ENCODE assay signal across 1 cellular context in the genomic region with DNA sequence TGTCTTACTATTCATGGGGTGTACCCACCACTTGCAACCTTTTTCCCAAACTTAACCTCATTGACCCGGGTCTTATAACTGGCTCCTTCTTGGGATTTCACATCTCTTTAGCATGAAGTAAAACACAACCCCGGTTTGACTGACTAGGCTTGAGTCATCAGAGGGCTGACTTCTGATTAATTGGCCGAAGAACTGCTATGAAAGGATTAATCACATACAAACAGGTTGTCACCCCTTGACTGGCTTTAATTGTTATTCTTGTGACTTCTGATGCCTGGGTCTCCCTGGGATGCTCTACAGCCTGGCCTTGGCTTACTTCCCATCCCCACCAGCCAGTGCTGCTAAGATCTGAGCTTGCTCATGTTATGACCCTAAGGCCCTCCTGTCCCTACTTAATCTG.
TF ChIP-seq lines count a peak whose summit lies in the region.

No MANE protein-coding gene starts in this region.

TF ChIP-seq in IMR-90, 13 proteins besides CTCF, POLR2A, EP300 and RAD21:
- TF ChIP-seq NFE2L2 (IDR thresholded peaks at IDR 0.05; ENCODE audit: low read depth, low read length) (no peak), BHLHE40 (IDR thresholded peaks at IDR 0.05; ENCODE audit: low read depth, low read length) (no peak), SMC3 (IDR thresholded peaks at IDR 0.05; ENCODE audit: low read depth, low read length) (no peak), RCOR1 (IDR thresholded peaks at IDR 0.05; ENCODE audit: insufficient replicate concordance, low read length) (no peak), FOS (IDR thresholded peaks at IDR 0.05; ENCODE audit: low read depth, low read length) (no peak), CEBPB (IDR thresholded peaks at IDR 0.05; ENCODE audit: low read depth, low read length) (no peak), CHD1 (IDR thresholded peaks at IDR 0.05; ENCODE audit: low read depth, low read length) (no peak), MAZ (IDR thresholded peaks at IDR 0.05; ENCODE audit: borderline replicate concordance, low read depth, low read length) (no peak), RFX5 (IDR thresholded peaks at IDR 0.05; ENCODE audit: low read depth, low read length) (no peak), MAFK (IDR thresholded peaks at IDR 0.05; ENCODE audit: low read depth, low read length) (no peak), MXI1 (IDR thresholded peaks at IDR 0.05; ENCODE audit: borderline replicate concordance, low read depth, low read length) (no peak)
- TF ChIP-seq, protein P1, sequence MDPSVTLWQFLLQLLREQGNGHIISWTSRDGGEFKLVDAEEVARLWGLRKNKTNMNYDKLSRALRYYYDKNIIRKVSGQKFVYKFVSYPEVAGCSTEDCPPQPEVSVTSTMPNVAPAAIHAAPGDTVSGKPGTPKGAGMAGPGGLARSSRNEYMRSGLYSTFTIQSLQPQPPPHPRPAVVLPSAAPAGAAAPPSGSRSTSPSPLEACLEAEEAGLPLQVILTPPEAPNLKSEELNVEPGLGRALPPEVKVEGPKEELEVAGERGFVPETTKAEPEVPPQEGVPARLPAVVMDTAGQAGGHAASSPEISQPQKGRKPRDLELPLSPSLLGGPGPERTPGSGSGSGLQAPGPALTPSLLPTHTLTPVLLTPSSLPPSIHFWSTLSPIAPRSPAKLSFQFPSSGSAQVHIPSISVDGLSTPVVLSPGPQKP (IDR thresholded peaks at IDR 0.05; ENCODE audit: borderline replicate concordance, low read depth, low read length), result no peak
- TF ChIP-seq, protein P2, sequence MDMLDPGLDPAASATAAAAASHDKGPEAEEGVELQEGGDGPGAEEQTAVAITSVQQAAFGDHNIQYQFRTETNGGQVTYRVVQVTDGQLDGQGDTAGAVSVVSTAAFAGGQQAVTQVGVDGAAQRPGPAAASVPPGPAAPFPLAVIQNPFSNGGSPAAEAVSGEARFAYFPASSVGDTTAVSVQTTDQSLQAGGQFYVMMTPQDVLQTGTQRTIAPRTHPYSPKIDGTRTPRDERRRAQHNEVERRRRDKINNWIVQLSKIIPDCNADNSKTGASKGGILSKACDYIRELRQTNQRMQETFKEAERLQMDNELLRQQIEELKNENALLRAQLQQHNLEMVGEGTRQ (IDR thresholded peaks at IDR 0.05; ENCODE audit: low read depth, low read length), result no peak
